1 cellular context compared by ENCODE assay signal in genomic region chr1:31959521-31959920, GRCh38.
TF ChIP-seq lines count a peak whose summit lies in the region.

No MANE protein-coding gene starts in this region.

TF ChIP-seq in IMR-90, 13 proteins besides CTCF, POLR2A, EP300 and RAD21 (continued from another document):
- TF ChIP-seq MXI1 (IDR thresholded peaks at IDR 0.05; ENCODE audit: borderline replicate concordance, low read depth, low read length) (no peak), SMC3 (IDR thresholded peaks at IDR 0.05; ENCODE audit: low read depth, low read length) (no peak), USF2 (IDR thresholded peaks at IDR 0.05; ENCODE audit: low read depth, low read length) (no peak), FOS (IDR thresholded peaks at IDR 0.05; ENCODE audit: low read depth, low read length) (no peak), MAZ (IDR thresholded peaks at IDR 0.05; ENCODE audit: borderline replicate concordance, low read depth, low read length) (no peak), CEBPB (IDR thresholded peaks at IDR 0.05; ENCODE audit: low read depth, low read length) (no peak), ELK1 (IDR thresholded peaks at IDR 0.05; ENCODE audit: borderline replicate concordance, low read depth, low read length) (no peak), NFE2L2 (IDR thresholded peaks at IDR 0.05; ENCODE audit: low read depth, low read length) (no peak), RCOR1 (IDR thresholded peaks at IDR 0.05; ENCODE audit: insufficient replicate concordance, low read length) (no peak), RFX5 (IDR thresholded peaks at IDR 0.05; ENCODE audit: low read depth, low read length) (no peak), BHLHE40 (IDR thresholded peaks at IDR 0.05; ENCODE audit: low read depth, low read length) (no peak)
